In the genomic region with DNA sequence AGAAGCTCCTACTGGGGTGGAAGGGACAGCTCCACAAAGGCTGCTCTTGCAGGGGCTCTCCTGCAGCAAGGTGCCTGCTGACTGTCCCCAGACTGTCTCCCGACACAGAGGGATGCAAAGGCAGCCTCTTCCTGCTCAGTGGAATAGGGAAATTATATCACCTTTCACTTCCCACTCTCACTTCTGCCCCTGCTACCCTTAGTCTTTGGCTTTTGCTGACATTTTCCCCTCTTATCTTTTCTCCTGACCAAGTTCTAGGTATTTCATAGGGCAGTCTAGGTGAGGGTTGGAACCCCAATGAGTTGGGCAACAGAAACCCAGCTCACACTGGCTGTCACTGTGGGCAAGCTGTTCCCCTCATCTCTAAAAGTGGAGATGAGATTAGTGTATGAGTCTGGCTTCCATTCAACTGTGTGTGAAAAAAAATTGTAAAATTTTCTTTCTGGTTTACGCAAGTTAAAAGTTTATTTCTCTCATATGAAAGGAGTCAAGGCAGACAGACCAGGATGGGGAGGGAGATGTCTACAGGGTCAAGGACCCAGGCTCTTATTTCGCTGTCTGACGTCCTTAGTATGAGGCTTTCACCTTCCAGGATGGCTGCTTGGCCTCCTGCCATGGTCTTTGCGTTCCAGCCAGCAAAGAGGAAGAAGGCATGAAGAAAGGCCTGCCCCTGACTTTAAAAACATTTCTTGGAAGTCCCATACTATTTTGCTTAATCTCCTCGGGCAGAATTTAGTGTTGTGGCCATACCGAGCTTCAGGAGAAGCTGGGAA, we compare ENCODE assay signal across 8 cellular contexts. TPM values are rescaled to one million over a fixed set of nuclear protein-coding genes. Genes with fewer than 3 reads are reported as not detected.
A peak's percentile ranks its signal among the peaks of the same experiment; 100 is the strongest.
DNase-seq lines count a peak whose midpoint lies in the region; ATAC-seq and TF ChIP-seq lines count a peak whose summit lies in the region.

No MANE protein-coding gene starts in this region.

- TF ChIP-seq CTCF in brain microvascular endothelial cell (IDR thresholded peaks at IDR 0.05; ENCODE audit: low read depth, low read length, missing control alignments): no peak
- TF ChIP-seq CTCF in lung (IDR thresholded peaks at IDR 0.05; ENCODE audit: control extremely low read depth, extremely low read depth): no peak
- no peak for TF ChIP-seq CTCF in vagina (IDR thresholded peaks at IDR 0.05)
- no peak for TF ChIP-seq CTCF in PC-9 (conservative IDR thresholded peaks at IDR 0.05)

- H3K9me3 ChIP-seq in lung (ENCODE audit: control insufficient read depth in 2 of 2, insufficient read depth in 1 of 2, low read length in 1 of 2) (no peaks in the 10 kb centered on the region), vagina (no peaks in the 10 kb centered on the region), PC-9 (ENCODE audit: insufficient read depth, low read depth) (no peaks in the 10 kb centered on the region)

- no peak overlapping the region for H3K4me3 ChIP-seq in brain microvascular endothelial cell (ENCODE audit: low read depth, low read length)
- no peak overlapping the region for H3K4me3 ChIP-seq in lung
- H3K4me3 ChIP-seq in vagina: no peak overlapping the region
- H3K4me3 ChIP-seq in PC-9: no peak overlapping the region

- H3K27ac Mint-ChIP-seq in activated naive CD8-positive, alpha-beta T cell treated with anti-CD3 and anti-CD28 coated beads for 36 hours: peak overlapping the region; percentile 27
- H3K27ac Mint-ChIP-seq in activated naive CD8-positive, alpha-beta T cell treated with anti-CD3 and anti-CD28 coated beads, Interleukin-2, amount 50 U/mL, for 24 hours: no peak overlapping the region

- no peaks in the 10 kb centered on the region for H3K27me3 ChIP-seq in brain microvascular endothelial cell (replicated peaks)
- no peaks in the 10 kb centered on the region for H3K27me3 ChIP-seq in lung (ENCODE audit: control insufficient read depth, insufficient read depth)
- no peaks in the 10 kb centered on the region for H3K27me3 ChIP-seq in vagina
- no peaks in the 10 kb centered on the region for H3K27me3 ChIP-seq in PC-9 (ENCODE audit: insufficient read depth, low read depth)

- no peak for ATAC-seq in activated naive CD8-positive, alpha-beta T cell treated with anti-CD3 and anti-CD28 coated beads, Interleukin-2, amount 50 U/mL, for 24 hours
- ATAC-seq in lung (ENCODE audit: insufficient read depth, low FRiP score): peak; percentile 40

- intact Hi-C loops in vagina (cut with DNase I) (no loop called here), PC-9 (cut with micrococcal nuclease; ENCODE audit: unreplicated experiment) (no loop called here)

- no peak overlapping the region for H3K4me3 Mint-ChIP-seq in activated naive CD8-positive, alpha-beta T cell treated with anti-CD3 and anti-CD28 coated beads for 36 hours
- H3K4me3 Mint-ChIP-seq in activated naive CD8-positive, alpha-beta T cell treated with anti-CD3 and anti-CD28 coated beads, Interleukin-2, amount 50 U/mL, for 24 hours: no peak overlapping the region

- no TSS peak for BruUV-seq in PC-9 (replicated peaks; lab: Mats Ljungman, UMichigan)

- H3K36me3 Mint-ChIP-seq in activated naive CD8-positive, alpha-beta T cell treated with anti-CD3 and anti-CD28 coated beads for 36 hours: peaks cover 11% of the 10 kb centered on the region
- peaks cover 17% of the 10 kb centered on the region for H3K36me3 Mint-ChIP-seq in activated naive CD8-positive, alpha-beta T cell treated with anti-CD3 and anti-CD28 coated beads, Interleukin-2, amount 50 U/mL, for 24 hours (ENCODE audit: low read depth)

- H3K27ac ChIP-seq in brain microvascular endothelial cell (no peak overlapping the region), lung (ENCODE audit: low read depth in 1 of 2, low read length in 1 of 2) (no peak overlapping the region), vagina (peak overlapping the region; percentile 4), PC-9 (no peak overlapping the region)

- peaks cover 7% of the 10 kb centered on the region for H3K36me3 ChIP-seq in brain microvascular endothelial cell (replicated peaks)
- peaks cover 2 to 10% of the 10 kb centered on the region in 2 donors for H3K36me3 ChIP-seq in lung (ENCODE audit: control insufficient read depth in 2 of 2, insufficient read depth in 2 of 2, low read length in 2 of 2)
- peaks cover 0 to 15% of the 10 kb centered on the region in 2 donors for H3K36me3 ChIP-seq in vagina
- H3K36me3 ChIP-seq in PC-9 (ENCODE audit: low read depth): no peaks in the 10 kb centered on the region

- in situ Hi-C loops in brain microvascular endothelial cell (cut with HindIII; ENCODE audit: low pct_ligation_motif_present, low sequenced_read_pairs): no loop called here

- no peak for TF ChIP-seq POLR2A in vagina (IDR thresholded peaks at IDR 0.05)

- DNase-seq in activated naive CD8-positive, alpha-beta T cell treated with anti-CD3 and anti-CD28 coated beads for 36 hours: no peak
- no peak for DNase-seq in activated naive CD8-positive, alpha-beta T cell treated with anti-CD3 and anti-CD28 coated beads, Interleukin-2, amount 50 U/mL, for 24 hours
- DNase-seq in brain microvascular endothelial cell (peak; percentile 72), lung (ENCODE audit: low spot score) (peak; percentile 61), vagina (ENCODE audit: extremely low spot score in 2 of 2) (no peak), PC-9 (no peak), OCI-M2 (lab: John Stamatoyannopoulos, UW; ENCODE audit: unreplicated experiment) (no peak)
- DNase-seq in stimulated activated CD4-positive, alpha-beta T cell treated with anti-CD3 and anti-CD28 coated beads, Interleukin-2, amount 100 ng/mL, for 48 hours: no peak

- H3K27me3 Mint-ChIP-seq in activated naive CD8-positive, alpha-beta T cell treated with anti-CD3 and anti-CD28 coated beads for 36 hours: no peaks in the 10 kb centered on the region
- no peaks in the 10 kb centered on the region for H3K27me3 Mint-ChIP-seq in activated naive CD8-positive, alpha-beta T cell treated with anti-CD3 and anti-CD28 coated beads, Interleukin-2, amount 50 U/mL, for 24 hours

- H3K9me2 ChIP-seq in PC-9 (ENCODE audit: insufficient read depth): no peaks in the 10 kb centered on the region

- no peaks in the 10 kb centered on the region for H4K20me1 ChIP-seq in PC-9 (ENCODE audit: insufficient read depth)

- 0 out of 2 replicates have a peak, but pooled peaks cover 3% of the 10 kb centered on the region for H3F3A ChIP-seq in PC-9 (ENCODE audit: insufficient read depth, low read depth)

- H3K4me1 ChIP-seq in lung (ENCODE audit: control insufficient read depth in 2 of 2, insufficient read depth in 2 of 2, low read length in 2 of 2) (peaks cover 4 to 8% of the 10 kb centered on the region in 2 donors), vagina (no peaks in the 10 kb centered on the region), PC-9 (replicated peaks; ENCODE audit: insufficient read depth) (no peaks in the 10 kb centered on the region)

- H3K4me2 ChIP-seq in PC-9: no peak overlapping the region

- no peaks in the 10 kb centered on the region for H3K79me2 ChIP-seq in PC-9 (ENCODE audit: low read depth)

- H2AFZ ChIP-seq in PC-9: no peak overlapping the region

- CTCF ChIA-PET in PC-9 (lab: Charles Lee): no interaction called here

- 17 to 29% methylated on average over 7 of the region's 7 CpGs for WGBS in lung, 2 donors

- H3K9me3 Mint-ChIP-seq in activated naive CD8-positive, alpha-beta T cell treated with anti-CD3 and anti-CD28 coated beads for 36 hours: no peaks in the 10 kb centered on the region
- no peaks in the 10 kb centered on the region for H3K9me3 Mint-ChIP-seq in activated naive CD8-positive, alpha-beta T cell treated with anti-CD3 and anti-CD28 coated beads, Interleukin-2, amount 50 U/mL, for 24 hours

- peaks cover 14% of the 10 kb centered on the region for H3K4me1 Mint-ChIP-seq in activated naive CD8-positive, alpha-beta T cell treated with anti-CD3 and anti-CD28 coated beads for 36 hours
- H3K4me1 Mint-ChIP-seq in activated naive CD8-positive, alpha-beta T cell treated with anti-CD3 and anti-CD28 coated beads, Interleukin-2, amount 50 U/mL, for 24 hours: peaks cover 7% of the 10 kb centered on the region

- POLR2A ChIA-PET in PC-9 (lab: Charles Lee; ENCODE audit: unreplicated experiment): no interaction called here

RNA-seq across cellular contexts. Expression of a gene that starts 7.5 kb away (rescaled TPM):
- under 1 TPM; 0.14 to 0.16 TPM for total RNA-seq in activated naive CD8-positive, alpha-beta T cell treated with anti-CD3 and anti-CD28 coated beads for 36 hours
- total RNA-seq in lung (1 to 10 TPM in 1 of 2 donors, under 1 TPM in 1; 0.68 to 4.0 TPM), vagina (2.2 TPM), PC-9 (2021) (22.7 and 30.4 TPM in 2 replicates)
- polyA plus RNA-seq in lung: 1 to 10 TPM; 2.4 to 4.1 TPM

RNA-seq across cellular contexts. Expression of a gene that starts 50.0 kb away (rescaled TPM):
- total RNA-seq in activated naive CD8-positive, alpha-beta T cell treated with anti-CD3 and anti-CD28 coated beads for 36 hours: 10 to 100 TPM; 93.4 to 98.2 TPM
- total RNA-seq in lung (100 to 1,000 TPM in 1 of 2 donors, 10 to 100 TPM in 1; 48.6 to 257 TPM), vagina (60.2 TPM), PC-9 (2021) (54.2 and 68.3 TPM in 2 replicates)
- polyA plus RNA-seq in lung: 10 to 100 TPM; 31.4 to 65.1 TPM

RNA-seq across cellular contexts. Expression of a gene that starts 50.6 kb away (rescaled TPM):
- 10 to 100 TPM; 30.9 to 31.2 TPM for total RNA-seq in activated naive CD8-positive, alpha-beta T cell treated with anti-CD3 and anti-CD28 coated beads for 36 hours
- total RNA-seq in lung (10 to 100 TPM; 29.3 to 59.2 TPM), vagina (39.3 TPM), PC-9 (2021) (14.8 and 20.3 TPM in 2 replicates)
- polyA plus RNA-seq in lung: 10 to 100 TPM in 1 of 2 donors, 1 to 10 TPM in 1; 4.7 to 32.7 TPM

Comparison
In these comparisons a context has a peak if more than half of its experiments do, and no peak if none do; other contexts are left out.
1. DNase-seq: peak in brain microvascular endothelial cell (single experiment) and lung (single experiment); none in activated naive CD8-positive, alpha-beta T cell treated with anti-CD3 and anti-CD28 coated beads for 36 hours (single experiment), activated naive CD8-positive, alpha-beta T cell treated with anti-CD3 and anti-CD28 coated beads, Interleukin-2, amount 50 U/mL, for 24 hours (single experiment), vagina (0 of 2), PC-9 (0 of 2), stimulated activated CD4-positive, alpha-beta T cell treated with anti-CD3 and anti-CD28 coated beads, Interleukin-2, amount 100 ng/mL, for 48 hours (0 of 2) and OCI-M2 (single experiment).